Comparison of ENCODE assay signal across 1 cellular context in the genomic region with DNA sequence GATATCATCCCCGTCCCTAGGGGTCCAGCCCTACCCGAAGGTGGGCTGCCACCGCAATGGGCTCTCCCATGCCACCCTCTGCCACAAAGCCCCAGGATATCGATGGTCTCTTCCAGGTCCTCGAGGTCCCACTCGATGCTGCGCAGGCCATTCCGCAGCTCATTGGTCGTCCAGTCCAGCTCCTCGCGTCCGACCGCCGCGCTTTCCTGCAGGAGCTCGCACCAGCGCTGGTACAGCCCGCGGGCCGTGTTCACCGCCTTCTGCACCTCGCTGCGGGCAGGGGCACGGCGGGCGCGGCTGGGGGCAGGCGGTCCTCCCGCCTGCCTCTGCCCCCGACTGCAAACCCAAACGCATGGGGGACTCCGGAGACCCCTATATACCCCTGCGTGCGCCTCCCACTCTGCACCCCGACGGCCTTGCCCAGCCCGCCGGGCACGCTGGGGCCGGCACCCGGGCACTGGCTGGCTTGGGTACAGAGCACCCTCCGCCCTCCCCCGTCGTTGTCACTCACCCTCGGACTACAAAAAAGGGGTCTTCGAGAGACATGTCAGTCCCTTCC.
A peak's percentile ranks its signal among the peaks of the same experiment; 100 is the strongest.
TF ChIP-seq lines count a peak whose summit lies in the region.

No MANE protein-coding gene starts in this region.

TF ChIP-seq in HEK293, 187 proteins besides CTCF, POLR2A, EP300 and RAD21 (continued from another document and continues in another):
- TF ChIP-seq, protein P1, sequence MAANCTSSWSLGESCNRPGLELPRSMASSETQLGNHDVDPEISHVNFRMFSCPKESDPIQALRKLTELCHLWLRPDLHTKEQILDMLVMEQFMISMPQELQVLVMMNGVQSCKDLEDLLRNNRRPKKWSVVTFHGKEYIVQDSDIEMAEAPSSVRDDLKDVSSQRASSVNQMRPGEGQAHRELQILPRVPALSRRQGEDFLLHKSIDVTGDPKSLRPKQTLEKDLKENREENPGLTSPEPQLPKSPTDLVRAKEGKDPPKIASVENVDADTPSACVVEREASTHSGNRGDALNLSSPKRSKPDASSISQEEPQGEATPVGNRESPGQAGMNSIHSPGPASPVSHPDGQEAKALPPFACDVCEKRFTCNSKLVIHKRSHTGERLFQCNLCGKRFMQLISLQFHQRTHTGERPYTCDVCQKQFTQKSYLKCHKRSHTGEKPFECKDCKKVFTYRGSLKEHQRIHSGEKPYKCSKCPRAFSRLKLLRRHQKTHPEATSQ (tag by site-specific recombination; IDR thresholded peaks at IDR 0.05), result no peak
- peak; percentile 81 for TF ChIP-seq ZBTB8A (tag by site-specific recombination; IDR thresholded peaks at IDR 0.05)
- no peak for TF ChIP-seq ZBTB1 (tag by site-specific recombination; IDR thresholded peaks at IDR 0.05)
- no peak for TF ChIP-seq ZNF114 (tag by site-specific recombination; IDR thresholded peaks at IDR 0.05)
- TF ChIP-seq PRDM1 (tag by site-specific recombination; IDR thresholded peaks at IDR 0.05), result no peak
- TF ChIP-seq ZNF16 (tag by site-specific recombination; IDR thresholded peaks at IDR 0.05; ENCODE audit: low read depth), result no peak
- TF ChIP-seq, protein P2, sequence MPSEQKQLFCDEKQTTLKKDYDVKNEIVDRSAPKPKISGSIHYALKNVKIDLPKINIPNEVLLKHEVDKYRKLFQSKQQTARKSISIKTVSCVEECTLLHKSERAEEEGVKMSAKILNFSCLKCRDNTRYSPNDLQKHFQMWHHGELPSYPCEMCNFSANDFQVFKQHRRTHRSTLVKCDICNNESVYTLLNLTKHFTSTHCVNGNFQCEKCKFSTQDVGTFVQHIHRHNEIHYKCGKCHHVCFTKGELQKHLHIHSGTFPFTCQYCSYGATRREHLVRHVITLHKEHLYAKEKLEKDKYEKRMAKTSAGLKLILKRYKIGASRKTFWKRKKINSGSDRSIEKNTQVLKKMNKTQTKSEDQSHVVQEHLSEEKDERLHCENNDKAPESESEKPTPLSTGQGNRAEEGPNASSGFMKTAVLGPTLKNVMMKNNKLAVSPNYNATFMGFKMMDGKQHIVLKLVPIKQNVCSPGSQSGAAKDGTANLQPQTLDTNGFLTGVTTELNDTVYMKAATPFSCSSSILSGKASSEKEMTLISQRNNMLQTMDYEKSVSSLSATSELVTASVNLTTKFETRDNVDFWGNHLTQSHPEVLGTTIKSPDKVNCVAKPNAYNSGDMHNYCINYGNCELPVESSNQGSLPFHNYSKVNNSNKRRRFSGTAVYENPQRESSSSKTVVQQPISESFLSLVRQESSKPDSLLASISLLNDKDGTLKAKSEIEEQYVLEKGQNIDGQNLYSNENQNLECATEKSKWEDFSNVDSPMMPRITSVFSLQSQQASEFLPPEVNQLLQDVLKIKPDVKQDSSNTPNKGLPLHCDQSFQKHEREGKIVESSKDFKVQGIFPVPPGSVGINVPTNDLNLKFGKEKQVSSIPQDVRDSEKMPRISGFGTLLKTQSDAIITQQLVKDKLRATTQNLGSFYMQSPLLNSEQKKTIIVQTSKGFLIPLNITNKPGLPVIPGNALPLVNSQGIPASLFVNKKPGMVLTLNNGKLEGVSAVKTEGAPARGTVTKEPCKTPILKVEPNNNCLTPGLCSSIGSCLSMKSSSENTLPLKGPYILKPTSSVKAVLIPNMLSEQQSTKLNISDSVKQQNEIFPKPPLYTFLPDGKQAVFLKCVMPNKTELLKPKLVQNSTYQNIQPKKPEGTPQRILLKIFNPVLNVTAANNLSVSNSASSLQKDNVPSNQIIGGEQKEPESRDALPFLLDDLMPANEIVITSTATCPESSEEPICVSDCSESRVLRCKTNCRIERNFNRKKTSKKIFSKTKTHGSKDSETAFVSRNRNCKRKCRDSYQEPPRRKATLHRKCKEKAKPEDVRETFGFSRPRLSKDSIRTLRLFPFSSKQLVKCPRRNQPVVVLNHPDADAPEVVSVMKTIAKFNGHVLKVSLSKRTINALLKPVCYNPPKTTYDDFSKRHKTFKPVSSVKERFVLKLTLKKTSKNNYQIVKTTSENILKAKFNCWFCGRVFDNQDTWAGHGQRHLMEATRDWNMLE (tag by site-specific recombination; conservative IDR thresholded peaks at IDR 0.05; ENCODE audit: low read depth), result no peak
- no peak for TF ChIP-seq ZNF76 (tag by site-specific recombination; IDR thresholded peaks at IDR 0.05; ENCODE audit: borderline replicate concordance, low read depth)
- TF ChIP-seq, protein P3, sequence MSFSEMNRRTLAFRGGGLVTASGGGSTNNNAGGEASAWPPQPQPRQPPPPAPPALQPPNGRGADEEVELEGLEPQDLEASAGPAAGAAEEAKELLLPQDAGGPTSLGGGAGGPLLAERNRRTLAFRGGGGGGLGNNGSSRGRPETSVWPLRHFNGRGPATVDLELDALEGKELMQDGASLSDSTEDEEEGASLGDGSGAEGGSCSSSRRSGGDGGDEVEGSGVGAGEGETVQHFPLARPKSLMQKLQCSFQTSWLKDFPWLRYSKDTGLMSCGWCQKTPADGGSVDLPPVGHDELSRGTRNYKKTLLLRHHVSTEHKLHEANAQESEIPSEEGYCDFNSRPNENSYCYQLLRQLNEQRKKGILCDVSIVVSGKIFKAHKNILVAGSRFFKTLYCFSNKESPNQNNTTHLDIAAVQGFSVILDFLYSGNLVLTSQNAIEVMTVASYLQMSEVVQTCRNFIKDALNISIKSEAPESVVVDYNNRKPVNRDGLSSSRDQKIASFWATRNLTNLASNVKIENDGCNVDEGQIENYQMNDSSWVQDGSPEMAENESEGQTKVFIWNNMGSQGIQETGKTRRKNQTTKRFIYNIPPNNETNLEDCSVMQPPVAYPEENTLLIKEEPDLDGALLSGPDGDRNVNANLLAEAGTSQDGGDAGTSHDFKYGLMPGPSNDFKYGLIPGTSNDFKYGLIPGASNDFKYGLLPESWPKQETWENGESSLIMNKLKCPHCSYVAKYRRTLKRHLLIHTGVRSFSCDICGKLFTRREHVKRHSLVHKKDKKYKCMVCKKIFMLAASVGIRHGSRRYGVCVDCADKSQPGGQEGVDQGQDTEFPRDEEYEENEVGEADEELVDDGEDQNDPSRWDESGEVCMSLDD (tag by site-specific recombination; IDR thresholded peaks at IDR 0.05), result no peak; the same call in 1 of the 2 replicates
- no peak for TF ChIP-seq ZNF23 (tag by site-specific recombination; IDR thresholded peaks at IDR 0.05; ENCODE audit: borderline replicate concordance)
- TF ChIP-seq SP3 (tag by site-specific recombination; IDR thresholded peaks at IDR 0.05), result no peak
- no peak for TF ChIP-seq ZNF112 (tag by site-specific recombination; IDR thresholded peaks at IDR 0.05)
- no peak; the same call in none of the 2 replicates for TF ChIP-seq ZFP69B (tag by site-specific recombination; IDR thresholded peaks at IDR 0.05)
- TF ChIP-seq ZFP37 (tag by site-specific recombination; IDR thresholded peaks at IDR 0.05), result no peak
- TF ChIP-seq, protein P4, sequence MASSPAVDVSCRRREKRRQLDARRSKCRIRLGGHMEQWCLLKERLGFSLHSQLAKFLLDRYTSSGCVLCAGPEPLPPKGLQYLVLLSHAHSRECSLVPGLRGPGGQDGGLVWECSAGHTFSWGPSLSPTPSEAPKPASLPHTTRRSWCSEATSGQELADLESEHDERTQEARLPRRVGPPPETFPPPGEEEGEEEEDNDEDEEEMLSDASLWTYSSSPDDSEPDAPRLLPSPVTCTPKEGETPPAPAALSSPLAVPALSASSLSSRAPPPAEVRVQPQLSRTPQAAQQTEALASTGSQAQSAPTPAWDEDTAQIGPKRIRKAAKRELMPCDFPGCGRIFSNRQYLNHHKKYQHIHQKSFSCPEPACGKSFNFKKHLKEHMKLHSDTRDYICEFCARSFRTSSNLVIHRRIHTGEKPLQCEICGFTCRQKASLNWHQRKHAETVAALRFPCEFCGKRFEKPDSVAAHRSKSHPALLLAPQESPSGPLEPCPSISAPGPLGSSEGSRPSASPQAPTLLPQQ (tag by site-specific recombination; IDR thresholded peaks at IDR 0.05), result no peak
- no peak for TF ChIP-seq ZNF548 (tag by site-specific recombination; IDR thresholded peaks at IDR 0.05)
- TF ChIP-seq ZNF776 (tag by site-specific recombination; IDR thresholded peaks at IDR 0.05; ENCODE audit: borderline replicate concordance), result no peak
- TF ChIP-seq, protein P5, sequence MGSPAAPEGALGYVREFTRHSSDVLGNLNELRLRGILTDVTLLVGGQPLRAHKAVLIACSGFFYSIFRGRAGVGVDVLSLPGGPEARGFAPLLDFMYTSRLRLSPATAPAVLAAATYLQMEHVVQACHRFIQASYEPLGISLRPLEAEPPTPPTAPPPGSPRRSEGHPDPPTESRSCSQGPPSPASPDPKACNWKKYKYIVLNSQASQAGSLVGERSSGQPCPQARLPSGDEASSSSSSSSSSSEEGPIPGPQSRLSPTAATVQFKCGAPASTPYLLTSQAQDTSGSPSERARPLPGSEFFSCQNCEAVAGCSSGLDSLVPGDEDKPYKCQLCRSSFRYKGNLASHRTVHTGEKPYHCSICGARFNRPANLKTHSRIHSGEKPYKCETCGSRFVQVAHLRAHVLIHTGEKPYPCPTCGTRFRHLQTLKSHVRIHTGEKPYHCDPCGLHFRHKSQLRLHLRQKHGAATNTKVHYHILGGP (tag by site-specific recombination; IDR thresholded peaks at IDR 0.05), result no peak
- TF ChIP-seq SP7 (tag by site-specific recombination; IDR thresholded peaks at IDR 0.05), result no peak
- TF ChIP-seq ZNF426 (tag by site-specific recombination; IDR thresholded peaks at IDR 0.05), result no peak
- no peak for TF ChIP-seq ZNF747 (tag by site-specific recombination; IDR thresholded peaks at IDR 0.05)
- TF ChIP-seq OVOL3 (tag by site-specific recombination; IDR thresholded peaks at IDR 0.05), result no peak
- TF ChIP-seq, protein P6, sequence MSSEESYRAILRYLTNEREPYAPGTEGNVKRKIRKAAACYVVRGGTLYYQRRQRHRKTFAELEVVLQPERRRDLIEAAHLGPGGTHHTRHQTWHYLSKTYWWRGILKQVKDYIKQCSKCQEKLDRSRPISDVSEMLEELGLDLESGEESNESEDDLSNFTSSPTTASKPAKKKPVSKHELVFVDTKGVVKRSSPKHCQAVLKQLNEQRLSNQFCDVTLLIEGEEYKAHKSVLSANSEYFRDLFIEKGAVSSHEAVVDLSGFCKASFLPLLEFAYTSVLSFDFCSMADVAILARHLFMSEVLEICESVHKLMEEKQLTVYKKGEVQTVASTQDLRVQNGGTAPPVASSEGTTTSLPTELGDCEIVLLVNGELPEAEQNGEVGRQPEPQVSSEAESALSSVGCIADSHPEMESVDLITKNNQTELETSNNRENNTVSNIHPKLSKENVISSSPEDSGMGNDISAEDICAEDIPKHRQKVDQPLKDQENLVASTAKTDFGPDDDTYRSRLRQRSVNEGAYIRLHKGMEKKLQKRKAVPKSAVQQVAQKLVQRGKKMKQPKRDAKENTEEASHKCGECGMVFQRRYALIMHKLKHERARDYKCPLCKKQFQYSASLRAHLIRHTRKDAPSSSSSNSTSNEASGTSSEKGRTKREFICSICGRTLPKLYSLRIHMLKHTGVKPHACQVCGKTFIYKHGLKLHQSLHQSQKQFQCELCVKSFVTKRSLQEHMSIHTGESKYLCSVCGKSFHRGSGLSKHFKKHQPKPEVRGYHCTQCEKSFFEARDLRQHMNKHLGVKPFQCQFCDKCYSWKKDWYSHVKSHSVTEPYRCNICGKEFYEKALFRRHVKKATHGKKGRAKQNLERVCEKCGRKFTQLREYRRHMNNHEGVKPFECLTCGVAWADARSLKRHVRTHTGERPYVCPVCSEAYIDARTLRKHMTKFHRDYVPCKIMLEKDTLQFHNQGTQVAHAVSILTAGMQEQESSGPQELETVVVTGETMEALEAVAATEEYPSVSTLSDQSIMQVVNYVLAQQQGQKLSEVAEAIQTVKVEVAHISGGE (tag by site-specific recombination; conservative IDR thresholded peaks at IDR 0.05; ENCODE audit: low read depth), result no peak
- TF ChIP-seq, protein P7, sequence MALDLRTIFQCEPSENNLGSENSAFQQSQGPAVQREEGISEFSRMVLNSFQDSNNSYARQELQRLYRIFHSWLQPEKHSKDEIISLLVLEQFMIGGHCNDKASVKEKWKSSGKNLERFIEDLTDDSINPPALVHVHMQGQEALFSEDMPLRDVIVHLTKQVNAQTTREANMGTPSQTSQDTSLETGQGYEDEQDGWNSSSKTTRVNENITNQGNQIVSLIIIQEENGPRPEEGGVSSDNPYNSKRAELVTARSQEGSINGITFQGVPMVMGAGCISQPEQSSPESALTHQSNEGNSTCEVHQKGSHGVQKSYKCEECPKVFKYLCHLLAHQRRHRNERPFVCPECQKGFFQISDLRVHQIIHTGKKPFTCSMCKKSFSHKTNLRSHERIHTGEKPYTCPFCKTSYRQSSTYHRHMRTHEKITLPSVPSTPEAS (tag by site-specific recombination; IDR thresholded peaks at IDR 0.05), result no peak
- TF ChIP-seq ZNF626 (tag by site-specific recombination; IDR thresholded peaks at IDR 0.05), result no peak
- TF ChIP-seq MEIS1 (CRISPR knock-in tag; IDR thresholded peaks at IDR 0.05; ENCODE audit: borderline replicate concordance), result no peak
- TF ChIP-seq SCRT2 (tag by site-specific recombination; IDR thresholded peaks at IDR 0.05), result no peak
- TF ChIP-seq ZNF777 (tag by site-specific recombination; IDR thresholded peaks at IDR 0.05; ENCODE audit: borderline replicate concordance), result peak; percentile 92
- TF ChIP-seq, protein P8, sequence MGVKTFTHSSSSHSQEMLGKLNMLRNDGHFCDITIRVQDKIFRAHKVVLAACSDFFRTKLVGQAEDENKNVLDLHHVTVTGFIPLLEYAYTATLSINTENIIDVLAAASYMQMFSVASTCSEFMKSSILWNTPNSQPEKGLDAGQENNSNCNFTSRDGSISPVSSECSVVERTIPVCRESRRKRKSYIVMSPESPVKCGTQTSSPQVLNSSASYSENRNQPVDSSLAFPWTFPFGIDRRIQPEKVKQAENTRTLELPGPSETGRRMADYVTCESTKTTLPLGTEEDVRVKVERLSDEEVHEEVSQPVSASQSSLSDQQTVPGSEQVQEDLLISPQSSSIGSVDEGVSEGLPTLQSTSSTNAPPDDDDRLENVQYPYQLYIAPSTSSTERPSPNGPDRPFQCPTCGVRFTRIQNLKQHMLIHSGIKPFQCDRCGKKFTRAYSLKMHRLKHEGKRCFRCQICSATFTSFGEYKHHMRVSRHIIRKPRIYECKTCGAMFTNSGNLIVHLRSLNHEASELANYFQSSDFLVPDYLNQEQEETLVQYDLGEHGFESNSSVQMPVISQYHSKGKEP (tag by site-specific recombination; IDR thresholded peaks at IDR 0.05), result no peak
- TF ChIP-seq ZNF473 (tag by site-specific recombination; IDR thresholded peaks at IDR 0.05), result no peak
- no peak for TF ChIP-seq FEZF1 (tag by site-specific recombination; IDR thresholded peaks at IDR 0.05)
- TF ChIP-seq, protein P9, sequence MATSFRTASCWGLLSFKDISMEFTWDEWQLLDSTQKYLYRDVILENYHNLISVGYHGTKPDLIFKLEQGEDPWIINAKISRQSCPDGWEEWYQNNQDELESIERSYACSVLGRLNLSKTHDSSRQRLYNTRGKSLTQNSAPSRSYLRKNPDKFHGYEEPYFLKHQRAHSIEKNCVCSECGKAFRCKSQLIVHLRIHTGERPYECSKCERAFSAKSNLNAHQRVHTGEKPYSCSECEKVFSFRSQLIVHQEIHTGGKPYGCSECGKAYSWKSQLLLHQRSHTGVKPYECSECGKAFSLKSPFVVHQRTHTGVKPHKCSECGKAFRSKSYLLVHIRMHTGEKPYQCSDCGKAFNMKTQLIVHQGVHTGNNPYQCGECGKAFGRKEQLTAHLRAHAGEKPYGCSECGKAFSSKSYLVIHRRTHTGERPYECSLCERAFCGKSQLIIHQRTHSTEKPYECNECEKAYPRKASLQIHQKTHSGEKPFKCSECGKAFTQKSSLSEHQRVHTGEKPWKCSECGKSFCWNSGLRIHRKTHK (tag by site-specific recombination; IDR thresholded peaks at IDR 0.05), result no peak
- peak; percentile 43 for TF ChIP-seq ZIC2 (tag by site-specific recombination; IDR thresholded peaks at IDR 0.05)
- no peak for TF ChIP-seq ZNF341 (tag by site-specific recombination; IDR thresholded peaks at IDR 0.05; ENCODE audit: low read depth)
